Comparison of ENCODE assay signal across 10 cellular contexts in genomic region chr1:202056644-202057334, GRCh38. TPM values are rescaled to one million over a fixed set of nuclear protein-coding genes. Genes with fewer than 3 reads are reported as not detected.
DNase-seq lines count a peak whose midpoint lies in the region; ATAC-seq and TF ChIP-seq lines count a peak whose summit lies in the region.
"Had no signal": no experiment of that assay in that cellular context is flagged by ENCODE, and none has a peak within 500 bp of the region (broad histone marks: within the 10 kb centered on the region; RNA-seq: fewer than 3 reads in every experiment).

No MANE protein-coding gene starts in this region.

- peak overlapping the region; percentile 93 to 94 for H3K27ac ChIP-seq in esophagus (ENCODE audit: low read depth in 2 of 2, low read length in 1 of 2)
- no peak overlapping the region for H3K27ac ChIP-seq in uterus

- peaks cover 0 to 5% of the 10 kb centered on the region in 2 donors for H3K4me1 ChIP-seq in esophagus (ENCODE audit: control insufficient read depth in 2 of 2, insufficient read depth in 2 of 2, low read length in 1 of 2)
- H3K4me1 ChIP-seq in uterus, result no peaks in the 10 kb centered on the region

- H3K36me3 ChIP-seq in esophagus (ENCODE audit: control insufficient read depth in 2 of 2, insufficient read depth in 2 of 2, low read length in 1 of 2) (no peaks in the 10 kb centered on the region), uterus (no peaks in the 10 kb centered on the region)

- H3K27me3 ChIP-seq in esophagus (ENCODE audit: control insufficient read depth in 1 of 2, insufficient read depth in 2 of 2, low read length in 2 of 2) (no peaks in the 10 kb centered on the region), uterus (no peaks in the 10 kb centered on the region)

- TF ChIP-seq CTCF in uterus (IDR thresholded peaks at IDR 0.05), result no peak

- TF ChIP-seq POLR2A in uterus (IDR thresholded peaks at IDR 0.05), result no peak

- H3K9me3 ChIP-seq in esophagus (ENCODE audit: control insufficient read depth in 2 of 2, insufficient read depth in 1 of 2, low read depth in 1 of 2, low read length in 1 of 2) (no peaks in the 10 kb centered on the region), uterus (no peaks in the 10 kb centered on the region)

- H3K4me3 ChIP-seq in esophagus (ENCODE audit: low read depth in 1 of 2, low read length in 2 of 2) (no peak overlapping the region), uterus (no peak overlapping the region)

- 39 to 49% methylated on average over 17 of the region's 17 CpGs for whole genome bisulfite sequencing in esophagus, 2 donors

- DNase-seq in HUDEP-2 (lab: John Stamatoyannopoulos, UW; ENCODE audit: unreplicated experiment in 76 of 76) (peak in 72 of 76 experiments; percentile 29 to 87 (median 71)), NCI-H510A (lab: John Stamatoyannopoulos, UW) (peak; percentile 98), renal cortical epithelial cell (ENCODE audit: low read depth) (peak; percentile 23), uterus (no peak)
- no peak for DNase-seq in activated effector memory CD4-positive, alpha-beta T cell treated with anti-CD3 and anti-CD28 coated beads, Interleukin-2, amount 50 U/mL, for 16 hours
- DNase-seq: activated CD8-positive, alpha-beta memory T cell treated with anti-CD3 and anti-CD28 coated beads, Interleukin-2, amount 10 ng/mL, durations not matched to agents 7 days and 5 days; cortex of kidney had no signal

- no peak for ATAC-seq in HG03460 (IDR thresholded peaks at IDR 0.05; ENCODE audit: unreplicated experiment)
- no peak for ATAC-seq in GM21528 (IDR thresholded peaks at IDR 0.05; ENCODE audit: low FRiP score, unreplicated experiment)
- ATAC-seq: activated CD8-positive, alpha-beta memory T cell treated with anti-CD3 and anti-CD28 coated beads, Interleukin-2, amount 10 ng/mL, durations not matched to agents 7 days and 5 days had no signal

- intact Hi-C loops in uterus (cut with DNase I; ENCODE audit: low total_unique reads), result no loop called here

RNA-seq across cellular contexts. Expression of gene ELF3, which starts 46.4 kb away (rescaled TPM):
- 100 to 1,000 TPM; 440 to 749 TPM for polyA plus RNA-seq in esophagus
- 277 and 307 TPM in 2 replicates for total RNA-seq in renal cortical epithelial cell
- total RNA-seq in uterus, result 10 to 100 TPM in 1 of 4 donors, 1 to 10 TPM in 3; 1.0 to 67.7 (median 2.0) TPM

Comparison
In these comparisons a context has a peak if more than half of its experiments do, and no peak if none do; other contexts are left out.
1. DNase-seq: peak in HUDEP-2 (72 of 76), NCI-H510A (single experiment) and renal cortical epithelial cell (single experiment); none in activated effector memory CD4-positive, alpha-beta T cell treated with anti-CD3 and anti-CD28 coated beads, Interleukin-2, amount 50 U/mL, for 16 hours (single experiment) and uterus (0 of 2).
2. H3K27ac ChIP-seq: peak in esophagus (2 of 2); none in uterus (0 of 2).